12 cellular contexts compared by ENCODE assay signal in the genomic region with DNA sequence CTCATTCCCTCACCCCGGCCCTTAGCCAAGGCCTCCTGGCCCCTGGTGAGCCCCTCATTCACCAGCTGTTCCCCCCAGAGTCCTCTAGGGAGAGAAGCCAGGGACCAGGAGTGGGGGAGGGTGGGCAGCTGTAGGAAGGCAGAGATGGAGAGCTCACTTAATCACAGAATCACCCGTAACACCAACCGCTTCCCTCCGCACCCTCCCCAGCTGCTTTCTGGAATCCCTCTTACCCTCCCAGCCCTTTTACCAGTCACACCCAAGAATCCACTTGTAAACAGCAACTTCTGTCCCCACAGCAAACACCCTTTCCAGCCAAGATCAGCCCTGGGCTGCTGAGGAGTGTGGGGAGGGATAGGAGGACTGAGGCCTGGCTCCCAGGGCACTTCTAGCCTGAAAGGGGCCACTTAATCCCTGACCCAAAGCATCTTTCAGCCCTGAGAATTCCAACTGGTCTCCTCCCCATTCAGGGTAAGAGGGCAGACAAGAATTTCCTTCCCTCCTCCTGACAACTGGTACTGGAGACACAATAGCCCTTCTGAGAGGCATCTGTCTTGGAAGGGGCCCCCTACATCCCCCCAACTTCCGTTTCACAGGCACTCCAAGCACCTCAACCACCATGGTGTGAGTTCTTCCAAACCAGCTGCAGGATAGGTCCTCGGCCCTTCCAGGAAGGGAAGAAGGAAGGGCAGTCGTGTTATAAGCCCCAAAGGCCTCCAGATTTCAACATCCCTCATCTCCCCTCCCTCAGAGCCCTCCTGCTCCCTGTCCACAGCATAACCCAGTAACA. TPM values are rescaled to one million over a fixed set of nuclear protein-coding genes. Genes with fewer than 3 reads are reported as not detected.
DNase-seq lines count a peak whose midpoint lies in the region; ATAC-seq, FAIRE-seq and TF ChIP-seq lines count a peak whose summit lies in the region.
"Had no signal": no experiment of that assay in that cellular context is flagged by ENCODE, and none has a peak within 500 bp of the region (broad histone marks: within the 10 kb centered on the region; RNA-seq: fewer than 3 reads in every experiment).

No MANE protein-coding gene starts in this region.

- peak overlapping the region; percentile 41 to 61 (median 43) for H3K4me3 Mint-ChIP-seq in nephron

- 45 to 64% methylated on average over 5 to 7 of the region's 7 CpGs for WGBS in esophagus squamous epithelium, 2 donors
- 45 to 75% (median 69%) methylated on average over 6 to 7 of the region's 7 CpGs for WGBS in spleen, 5 donors

- TF ChIP-seq POLR2A in esophagus squamous epithelium (IDR thresholded peaks at IDR 0.05) = no peak
- no peak for TF ChIP-seq POLR2A in spleen (IDR thresholded peaks at IDR 0.05)

- no peaks in the 10 kb centered on the region for H3K9me3 Mint-ChIP-seq in nephron

- no peak for ATAC-seq in left colon

- H3K4me3 ChIP-seq in esophagus squamous epithelium (peak overlapping the region in 1 of 4 donors; percentile 23), tibial artery (peak overlapping the region in 1 of 2 donors; percentile 21), spleen (no peak overlapping the region)

- H3K4me1 ChIP-seq in esophagus squamous epithelium = peaks cover 0 to 28% (median 15%) of the 10 kb centered on the region in 3 donors
- H3K4me1 ChIP-seq in tibial artery = peaks cover 0 to 32% (median 23%) of the 10 kb centered on the region in 4 donors
- peaks cover 0 to 53% (median 11%) of the 10 kb centered on the region in 6 donors for H3K4me1 ChIP-seq in spleen

- FAIRE-seq in urothelium cell line (lab: Jason Lieb, UNC) = no peak
- FAIRE-seq: G401.6, islet of Langerhans had no signal

- DNase-seq in NCI-H82 treated with DMSO at 0.1 percent for 48 hours (lab: John Stamatoyannopoulos, UW; ENCODE audit: unreplicated experiment) (peak; percentile 44), esophagus squamous epithelium (lab: John Stamatoyannopoulos, UW) (no peak), tibial artery (peak in 1 of 2 donors; percentile 50), NCI-H1694 treated with DMSO at 0.1 percent for 48 hours (lab: John Stamatoyannopoulos, UW) (no peak), urothelium cell line (ENCODE audit: low spot score) (no peak), left colon (no peak), spleen (no peak)
- DNase-seq: dermis blood vessel endothelial cell, MV-4-11 had no signal

- H3K36me3 Mint-ChIP-seq in nephron (ENCODE audit: low read depth) = peaks cover 23% of the 10 kb centered on the region

- H3K27ac ChIP-seq in esophagus squamous epithelium (peak overlapping the region; percentile 47 to 91 (median 66)), tibial artery (peak overlapping the region; percentile 68 to 71), spleen (peak overlapping the region in 4 of 8 donors; percentile 36 to 44 (median 40))

- no peaks in the 10 kb centered on the region for H3K9me3 ChIP-seq in esophagus squamous epithelium
- H3K9me3 ChIP-seq in tibial artery = no peaks in the 10 kb centered on the region
- H3K9me3 ChIP-seq in spleen = no peaks in the 10 kb centered on the region

- peak overlapping the region; percentile 89 to 98 (median 91) for H3K27ac Mint-ChIP-seq in nephron

- H3K27me3 ChIP-seq in esophagus squamous epithelium = no peaks in the 10 kb centered on the region
- no peaks in the 10 kb centered on the region for H3K27me3 ChIP-seq in tibial artery
- H3K27me3 ChIP-seq in spleen (replicated peaks in 1 of 7) = no peaks in the 10 kb centered on the region

- no peak for TF ChIP-seq CTCF in esophagus squamous epithelium (IDR thresholded peaks at IDR 0.05)
- TF ChIP-seq CTCF in nephron (IDR thresholded peaks at IDR 0.05; ENCODE audit: unreplicated experiment in 3 of 3) = no peak
- no peak for TF ChIP-seq CTCF in tibial artery (IDR thresholded peaks at IDR 0.05)
- TF ChIP-seq CTCF in spleen (IDR thresholded peaks at IDR 0.05 in 8 of 11, conservative IDR thresholded peaks at IDR 0.05 in 3 of 11) = no peak

- H3K36me3 ChIP-seq in esophagus squamous epithelium (peaks cover 0 to 16% (median 0%) of the 10 kb centered on the region in 3 donors), tibial artery (peaks cover 12 to 25% (median 23%) of the 10 kb centered on the region in 3 donors), spleen (peaks cover 0 to 42% (median 14%) of the 10 kb centered on the region in 6 donors)

- peaks cover 72% of the 10 kb centered on the region for H3K4me1 Mint-ChIP-seq in nephron

- H3K27me3 Mint-ChIP-seq in nephron (ENCODE audit: low read depth) = peaks cover 4% of the 10 kb centered on the region

- intact Hi-C loops in esophagus squamous epithelium (cut with DNase I) = no loop called here
- intact Hi-C loops in tibial artery (cut with DNase I; ENCODE audit: low total_unique reads) = no loop called here
- intact Hi-C loops in left colon (cut with DNase I, micrococcal nuclease) = no loop called here
- intact Hi-C loops in spleen (cut with DNase I; ENCODE audit: low total_unique reads) = no loop called here

RNA-seq across cellular contexts. Expression of a gene that starts 18.6 kb away (rescaled TPM):
- total RNA-seq in esophagus squamous epithelium = 10 to 100 TPM in 1 of 4 donors, 1 to 10 TPM in 3; 3.2 to 10.5 (median 8.0) TPM
- 1 to 10 TPM; 3.7 to 4.8 TPM for total RNA-seq in left colon
- total RNA-seq in spleen = 10 to 100 TPM; 19.9 to 29.4 (median 23.6) TPM
- 10 to 100 TPM in 1 of 3 donors, 1 to 10 TPM in 2; 3.6 to 15.3 (median 7.0) TPM for polyA plus RNA-seq in spleen

RNA-seq across cellular contexts. Expression of a gene that starts 33.3 kb away (rescaled TPM):
- total RNA-seq in esophagus squamous epithelium (1 to 10 TPM; 2.5 to 4.8 (median 3.0) TPM), left colon (1 to 10 TPM; 2.7 to 4.7 TPM), spleen (1 to 10 TPM; 4.8 to 7.4 (median 5.3) TPM)
- polyA plus RNA-seq in spleen = 1 to 10 TPM; 3.3 to 5.1 (median 4.6) TPM
